11 cellular contexts compared by ENCODE assay signal in the genomic region with DNA sequence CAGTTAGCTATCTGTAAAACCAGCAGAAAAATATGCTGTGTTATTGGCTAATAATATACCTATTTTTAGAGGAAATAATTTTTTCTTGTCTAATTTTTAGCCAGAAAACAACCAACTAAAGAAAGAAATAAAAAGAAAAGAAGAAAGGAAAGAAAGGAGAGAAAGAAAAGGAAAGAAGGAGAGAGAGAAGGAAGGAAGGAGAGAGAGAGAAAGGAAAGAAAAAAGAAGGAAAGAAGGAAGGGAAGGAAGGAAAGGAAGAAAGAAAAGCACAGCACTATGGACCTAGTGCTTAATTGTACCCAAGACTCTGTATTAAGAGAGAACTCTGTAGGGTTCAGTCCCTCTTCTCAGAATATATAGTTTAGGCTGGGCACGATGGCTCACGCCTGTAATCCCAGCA. TPM values are rescaled to one million over a fixed set of nuclear protein-coding genes. Genes with fewer than 3 reads are reported as not detected.
"Had no signal": no experiment of that assay in that cellular context is flagged by ENCODE, and none has a peak within 500 bp of the region (broad histone marks: within the 10 kb centered on the region; RNA-seq: fewer than 3 reads in every experiment).

No MANE protein-coding gene starts in this region.

- H3K4me3 ChIP-seq: GM23248, GM23338, HAP-1 had no signal

- FAIRE-seq: H1, H54 had no signal

- ATAC-seq: GM23338, HCT116 had no signal

- H3K27ac ChIP-seq: GM23248 had no signal

- H3K9me3 ChIP-seq: HAP-1 had no signal

- H3K36me3 ChIP-seq: HAP-1 had no signal

- H3K4me2 ChIP-seq: GM23338 had no signal

- H2AFZ ChIP-seq: GM23248, GM23338 had no signal

- DNase-seq: GM23248, GOT3, H7, H9, HCEC 1CT, HFFc6 had no signal

- H3K9ac ChIP-seq: GM23248 had no signal

RNA-seq across cellular contexts. Expression of a gene that starts 3.3 kb away (rescaled TPM):
- total RNA-seq: GM23248 had no signal
- polyA plus RNA-seq: GM23248 had no signal
